1 cellular context compared by ENCODE assay signal in genomic region chr17:60135160-60135950, GRCh38.
TF ChIP-seq lines count a peak whose summit lies in the region.

No MANE protein-coding gene starts in this region.

TF ChIP-seq in HCT116, 20 proteins besides CTCF, POLR2A, EP300 and RAD21 (continued from another document):
- TF ChIP-seq, protein P1, sequence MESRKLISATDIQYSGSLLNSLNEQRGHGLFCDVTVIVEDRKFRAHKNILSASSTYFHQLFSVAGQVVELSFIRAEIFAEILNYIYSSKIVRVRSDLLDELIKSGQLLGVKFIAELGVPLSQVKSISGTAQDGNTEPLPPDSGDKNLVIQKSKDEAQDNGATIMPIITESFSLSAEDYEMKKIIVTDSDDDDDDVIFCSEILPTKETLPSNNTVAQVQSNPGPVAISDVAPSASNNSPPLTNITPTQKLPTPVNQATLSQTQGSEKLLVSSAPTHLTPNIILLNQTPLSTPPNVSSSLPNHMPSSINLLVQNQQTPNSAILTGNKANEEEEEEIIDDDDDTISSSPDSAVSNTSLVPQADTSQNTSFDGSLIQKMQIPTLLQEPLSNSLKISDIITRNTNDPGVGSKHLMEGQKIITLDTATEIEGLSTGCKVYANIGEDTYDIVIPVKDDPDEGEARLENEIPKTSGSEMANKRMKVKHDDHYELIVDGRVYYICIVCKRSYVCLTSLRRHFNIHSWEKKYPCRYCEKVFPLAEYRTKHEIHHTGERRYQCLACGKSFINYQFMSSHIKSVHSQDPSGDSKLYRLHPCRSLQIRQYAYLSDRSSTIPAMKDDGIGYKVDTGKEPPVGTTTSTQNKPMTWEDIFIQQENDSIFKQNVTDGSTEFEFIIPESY (IDR thresholded peaks at IDR 0.05; ENCODE audit: extremely low read depth, insufficient replicate concordance, low read length): peak; percentile 78
- no peak for TF ChIP-seq EGR1 (IDR thresholded peaks at IDR 0.05; ENCODE audit: low read depth)
- TF ChIP-seq FOSL1 (IDR thresholded peaks at IDR 0.05; ENCODE audit: low read depth): no peak
